17 cellular contexts compared by ENCODE assay signal in genomic region chr22:38750638-38751037, GRCh38. TPM values are rescaled to one million over a fixed set of nuclear protein-coding genes. Genes with fewer than 3 reads are reported as not detected.
A peak's percentile ranks its signal among the peaks of the same experiment; 100 is the strongest.
DNase-seq lines count a peak whose midpoint lies in the region; ATAC-seq and TF ChIP-seq lines count a peak whose summit lies in the region.
"Had no signal": no experiment of that assay in that cellular context is flagged by ENCODE, and none has a peak within 500 bp of the region (broad histone marks: within the 10 kb centered on the region; RNA-seq: fewer than 3 reads in every experiment).

No MANE protein-coding gene starts in this region.

- 55% methylated on average over 2 of the region's 17 CpGs; no CpG with 5 or more reads in 1 of the 2 donors for WGBS in gastroesophageal sphincter (ENCODE audit: low coverage in 1 of 2), 2 donors

- no peak overlapping the region for H3K4me3 ChIP-seq in gastroesophageal sphincter
- H3K4me3 ChIP-seq: left ventricle myocardium inferior, thoracic aorta had no signal

- no peak for TF ChIP-seq POLR2A in gastroesophageal sphincter (IDR thresholded peaks at IDR 0.05)

- no peaks in the 10 kb centered on the region for H3K27me3 ChIP-seq in gastroesophageal sphincter
- H3K27me3 ChIP-seq: heart right ventricle had no signal

- peaks cover 45% of the 10 kb centered on the region for H3K4me1 Mint-ChIP-seq in activated CD4-positive, alpha-beta T cell treated with anti-CD3 and anti-CD28 coated beads, Interleukin-2, amount 10 ng/mL, durations not matched to agents 24 days and 14 days
- peaks cover 57% of the 10 kb centered on the region for H3K4me1 Mint-ChIP-seq in activated CD4-positive, alpha-beta memory T cell treated with anti-CD3 and anti-CD28 coated beads, Interleukin-2, amount 10 ng/mL, durations not matched to agents 7 days and 5 days
- peaks cover 53% of the 10 kb centered on the region for H3K4me1 Mint-ChIP-seq in stimulated activated effector memory CD8-positive, alpha-beta T cell treated with anti-CD3 and anti-CD28 coated beads, Interleukin-12 subunit alpha, Interleukin-12 subunit beta, amount 100 ng/mL, for 72 hours

- POLR2A ChIA-PET in activated CD4-positive, alpha-beta memory T cell treated with anti-CD3 and anti-CD28 coated beads, Interleukin-2, amount 10 ng/mL, durations not matched to agents 7 days and 5 days (lab: Charles Lee), result interaction anchor here (1.7 to 17.0 kb wide), 4 partner anchors 11 to 44 kb away, joined by 6 to 479 read pairs (median 32); partner anchors contain the start of gene GTPBP1

- ATAC-seq in gastroesophageal sphincter (no peak), GM21367 (IDR thresholded peaks at IDR 0.05; ENCODE audit: unreplicated experiment) (no peak)
- no peak for ATAC-seq in stimulated activated effector memory CD8-positive, alpha-beta T cell treated with anti-CD3 and anti-CD28 coated beads, Interleukin-12 subunit alpha, Interleukin-12 subunit beta, amount 100 ng/mL, for 72 hours
- ATAC-seq: heart right ventricle had no signal

- peak overlapping the region; percentile 95 for H3K4me3 Mint-ChIP-seq in activated CD4-positive, alpha-beta T cell treated with anti-CD3 and anti-CD28 coated beads, Interleukin-2, amount 10 ng/mL, durations not matched to agents 24 days and 14 days
- H3K4me3 Mint-ChIP-seq in activated CD4-positive, alpha-beta memory T cell treated with anti-CD3 and anti-CD28 coated beads, Interleukin-2, amount 10 ng/mL, durations not matched to agents 7 days and 5 days, result peak overlapping the region; percentile 91
- peak overlapping the region; percentile 96 for H3K4me3 Mint-ChIP-seq in stimulated activated effector memory CD8-positive, alpha-beta T cell treated with anti-CD3 and anti-CD28 coated beads, Interleukin-12 subunit alpha, Interleukin-12 subunit beta, amount 100 ng/mL, for 72 hours
- H3K4me3 Mint-ChIP-seq: H9 had no signal

- peaks cover 70% of the 10 kb centered on the region for H3K36me3 Mint-ChIP-seq in activated CD4-positive, alpha-beta T cell treated with anti-CD3 and anti-CD28 coated beads, Interleukin-2, amount 10 ng/mL, durations not matched to agents 24 days and 14 days (ENCODE audit: low read depth)
- H3K36me3 Mint-ChIP-seq in activated CD4-positive, alpha-beta memory T cell treated with anti-CD3 and anti-CD28 coated beads, Interleukin-2, amount 10 ng/mL, durations not matched to agents 7 days and 5 days (ENCODE audit: low read depth), result peaks cover 88% of the 10 kb centered on the region
- H3K36me3 Mint-ChIP-seq in stimulated activated effector memory CD8-positive, alpha-beta T cell treated with anti-CD3 and anti-CD28 coated beads, Interleukin-12 subunit alpha, Interleukin-12 subunit beta, amount 100 ng/mL, for 72 hours, result peaks cover 98% of the 10 kb centered on the region

- intact Hi-C loops in activated CD4-positive, alpha-beta T cell treated with anti-CD3 and anti-CD28 coated beads, Interleukin-2, amount 10 ng/mL, durations not matched to agents 24 days and 14 days (cut with micrococcal nuclease), result no loop called here

- CTCF ChIA-PET in activated CD4-positive, alpha-beta memory T cell treated with anti-CD3 and anti-CD28 coated beads, Interleukin-2, amount 10 ng/mL, durations not matched to agents 7 days and 5 days (lab: Charles Lee), result interaction anchor here (1.6 to 1.8 kb wide), 2 partner anchors 17 to 26 kb away, joined by 4 to 7 read pairs; no protein-coding TSS in a partner anchor

- peaks cover 3 to 81% of the 10 kb centered on the region in 2 donors for H3K36me3 ChIP-seq in gastroesophageal sphincter

- H3K4me1 ChIP-seq in gastroesophageal sphincter, result peaks cover 5 to 43% (median 9%) of the 10 kb centered on the region in 3 donors

- TF ChIP-seq EP300 in gastroesophageal sphincter (IDR thresholded peaks at IDR 0.05), result no peak

- no peak for TF ChIP-seq CTCF in gastroesophageal sphincter (IDR thresholded peaks at IDR 0.05)

- peak overlapping the region; percentile 100 for H3K27ac Mint-ChIP-seq in activated CD4-positive, alpha-beta T cell treated with anti-CD3 and anti-CD28 coated beads, Interleukin-2, amount 10 ng/mL, durations not matched to agents 24 days and 14 days
- peak overlapping the region; percentile 100 for H3K27ac Mint-ChIP-seq in activated CD4-positive, alpha-beta memory T cell treated with anti-CD3 and anti-CD28 coated beads, Interleukin-2, amount 10 ng/mL, durations not matched to agents 7 days and 5 days
- peak overlapping the region; percentile 99 for H3K27ac Mint-ChIP-seq in stimulated activated effector memory CD8-positive, alpha-beta T cell treated with anti-CD3 and anti-CD28 coated beads, Interleukin-12 subunit alpha, Interleukin-12 subunit beta, amount 100 ng/mL, for 72 hours
- H3K27ac Mint-ChIP-seq: H9 had no signal

- no peaks in the 10 kb centered on the region for H3K27me3 Mint-ChIP-seq in activated CD4-positive, alpha-beta T cell treated with anti-CD3 and anti-CD28 coated beads, Interleukin-2, amount 10 ng/mL, durations not matched to agents 24 days and 14 days
- H3K27me3 Mint-ChIP-seq in activated CD4-positive, alpha-beta memory T cell treated with anti-CD3 and anti-CD28 coated beads, Interleukin-2, amount 10 ng/mL, durations not matched to agents 7 days and 5 days, result no peaks in the 10 kb centered on the region

- no peak for DNase-seq in activated CD4-positive, alpha-beta T cell treated with anti-CD3 and anti-CD28 coated beads, Interleukin-2, amount 10 ng/mL, durations not matched to agents 24 days and 14 days
- DNase-seq in activated CD4-positive, alpha-beta T cell treated with anti-CD3 and anti-CD28 coated beads, Interleukin-2, amount 50 U/mL, for 4 hours, result no peak
- DNase-seq in activated CD4-positive, alpha-beta memory T cell treated with anti-CD3 and anti-CD28 coated beads, Interleukin-2, amount 10 ng/mL, durations not matched to agents 7 days and 5 days, result no peak
- DNase-seq in stimulated activated effector memory CD8-positive, alpha-beta T cell treated with anti-CD3 and anti-CD28 coated beads, Interleukin-12 subunit alpha, Interleukin-12 subunit beta, amount 100 ng/mL, for 72 hours (ENCODE audit: low spot score in 2 of 2), result no peak
- DNase-seq in germinal center (ENCODE audit: low spot score), result no peak
- no peak for DNase-seq in hippocampal formation (lab: John Stamatoyannopoulos, UW)
- DNase-seq: H9, heart right ventricle, left ventricle myocardium inferior, NCI-H2081, NCI-H82, SIG-M5, small intestine, WERI-Rb-1 had no signal

- peak overlapping the region in 3 of 4 donors; percentile 9 to 99 (median 94) for H3K27ac ChIP-seq in gastroesophageal sphincter
- H3K27ac ChIP-seq: WERI-Rb-1 had no signal

- H3K9me3 ChIP-seq in gastroesophageal sphincter, result no peaks in the 10 kb centered on the region
- H3K9me3 ChIP-seq: heart right ventricle, left ventricle myocardium inferior, thoracic aorta had no signal

- H3K9me3 Mint-ChIP-seq in activated CD4-positive, alpha-beta T cell treated with anti-CD3 and anti-CD28 coated beads, Interleukin-2, amount 10 ng/mL, durations not matched to agents 24 days and 14 days, result no peaks in the 10 kb centered on the region
- H3K9me3 Mint-ChIP-seq in activated CD4-positive, alpha-beta memory T cell treated with anti-CD3 and anti-CD28 coated beads, Interleukin-2, amount 10 ng/mL, durations not matched to agents 7 days and 5 days, result no peaks in the 10 kb centered on the region
- H3K9me3 Mint-ChIP-seq in stimulated activated effector memory CD8-positive, alpha-beta T cell treated with anti-CD3 and anti-CD28 coated beads, Interleukin-12 subunit alpha, Interleukin-12 subunit beta, amount 100 ng/mL, for 72 hours, result no peaks in the 10 kb centered on the region
- H3K9me3 Mint-ChIP-seq: H9 had no signal

RNA-seq across cellular contexts. Expression of gene SUN2, which starts 5.2 kb away (rescaled TPM):
- total RNA-seq in activated CD4-positive, alpha-beta T cell treated with anti-CD3 and anti-CD28 coated beads, Interleukin-2, amount 10 ng/mL, durations not matched to agents 24 days and 14 days, result 124 and 128 TPM in 2 replicates
- 100 to 1,000 TPM; 498 to 500 TPM for total RNA-seq in activated CD4-positive, alpha-beta memory T cell treated with anti-CD3 and anti-CD28 coated beads, Interleukin-2, amount 10 ng/mL, durations not matched to agents 7 days and 5 days
- 100 to 1,000 TPM; 339 to 594 (median 409) TPM for total RNA-seq in gastroesophageal sphincter

RNA-seq across cellular contexts. Expression of gene DNAL4, which starts 43.3 kb away (rescaled TPM):
- total RNA-seq in activated CD4-positive, alpha-beta T cell treated with anti-CD3 and anti-CD28 coated beads, Interleukin-2, amount 10 ng/mL, durations not matched to agents 24 days and 14 days, result 5.5 and 6.3 TPM in 2 replicates
- 1 to 10 TPM; 8.0 to 8.4 TPM for total RNA-seq in activated CD4-positive, alpha-beta memory T cell treated with anti-CD3 and anti-CD28 coated beads, Interleukin-2, amount 10 ng/mL, durations not matched to agents 7 days and 5 days
- 10 to 100 TPM in 3 of 4 donors, 1 to 10 TPM in 1; 10.0 to 16.1 (median 14.6) TPM for total RNA-seq in gastroesophageal sphincter

RNA-seq across cellular contexts. Expression of gene GTPBP1, which starts 44.9 kb away (rescaled TPM):
- total RNA-seq in activated CD4-positive, alpha-beta T cell treated with anti-CD3 and anti-CD28 coated beads, Interleukin-2, amount 10 ng/mL, durations not matched to agents 24 days and 14 days, result 102 and 103 TPM in 2 replicates
- total RNA-seq in activated CD4-positive, alpha-beta memory T cell treated with anti-CD3 and anti-CD28 coated beads, Interleukin-2, amount 10 ng/mL, durations not matched to agents 7 days and 5 days, result 100 to 1,000 TPM; 111 to 114 TPM
- total RNA-seq in gastroesophageal sphincter, result 10 to 100 TPM; 46.9 to 63.0 (median 51.6) TPM

RNA-seq across cellular contexts. Expression of gene JOSD1, which starts 49.9 kb away (rescaled TPM):
- 90.4 and 93.8 TPM in 2 replicates for total RNA-seq in activated CD4-positive, alpha-beta T cell treated with anti-CD3 and anti-CD28 coated beads, Interleukin-2, amount 10 ng/mL, durations not matched to agents 24 days and 14 days
- total RNA-seq in activated CD4-positive, alpha-beta memory T cell treated with anti-CD3 and anti-CD28 coated beads, Interleukin-2, amount 10 ng/mL, durations not matched to agents 7 days and 5 days, result 100 to 1,000 TPM; 109 to 111 TPM
- total RNA-seq in gastroesophageal sphincter, result 10 to 100 TPM; 47.5 to 67.0 (median 64.6) TPM
